Comparison of ENCODE assay signal across 1 cellular context in genomic region chr14:22871200-22871961, GRCh38.
A peak's percentile ranks its signal among the peaks of the same experiment; 100 is the strongest.
TF ChIP-seq lines count a peak whose summit lies in the region.

Gene LRP10, plus strand, starts transcription at chr14:22871740. Its CDS starts 564 bp downstream, at chr14:22872304.

TF ChIP-seq in K562, 482 proteins besides CTCF, POLR2A, EP300 and RAD21 (continued from another document and continues in another):
- TF ChIP-seq, protein P1, sequence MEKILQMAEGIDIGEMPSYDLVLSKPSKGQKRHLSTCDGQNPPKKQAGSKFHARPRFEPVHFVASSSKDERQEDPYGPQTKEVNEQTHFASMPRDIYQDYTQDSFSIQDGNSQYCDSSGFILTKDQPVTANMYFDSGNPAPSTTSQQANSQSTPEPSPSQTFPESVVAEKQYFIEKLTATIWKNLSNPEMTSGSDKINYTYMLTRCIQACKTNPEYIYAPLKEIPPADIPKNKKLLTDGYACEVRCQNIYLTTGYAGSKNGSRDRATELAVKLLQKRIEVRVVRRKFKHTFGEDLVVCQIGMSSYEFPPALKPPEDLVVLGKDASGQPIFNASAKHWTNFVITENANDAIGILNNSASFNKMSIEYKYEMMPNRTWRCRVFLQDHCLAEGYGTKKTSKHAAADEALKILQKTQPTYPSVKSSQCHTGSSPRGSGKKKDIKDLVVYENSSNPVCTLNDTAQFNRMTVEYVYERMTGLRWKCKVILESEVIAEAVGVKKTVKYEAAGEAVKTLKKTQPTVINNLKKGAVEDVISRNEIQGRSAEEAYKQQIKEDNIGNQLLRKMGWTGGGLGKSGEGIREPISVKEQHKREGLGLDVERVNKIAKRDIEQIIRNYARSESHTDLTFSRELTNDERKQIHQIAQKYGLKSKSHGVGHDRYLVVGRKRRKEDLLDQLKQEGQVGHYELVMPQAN (IDR thresholded peaks at IDR 0.05; ENCODE audit: borderline replicate concordance) = peak; percentile 30
- TF ChIP-seq MCM3 (IDR thresholded peaks at IDR 0.05) (no peak), PRDM10 (IDR thresholded peaks at IDR 0.05; ENCODE audit: partially characterized antibody) (peak; percentile 91), ELF1 (tag; IDR thresholded peaks at IDR 0.05) (peak; percentile 58; the same call in 1 of the 2 replicates), ZNF280A (IDR thresholded peaks at IDR 0.05; ENCODE audit: low read depth, partially characterized antibody) (no peak), HMBOX1 (IDR thresholded peaks at IDR 0.05) (0 out of 2 replicates have a peak, but pooled peaks have one; percentile 47), MIER1 (IDR thresholded peaks at IDR 0.05; ENCODE audit: low read depth) (no peak), ATF6 (CRISPR knock-in tag; IDR thresholded peaks at IDR 0.05) (0 out of 2 replicates have a peak, but pooled peaks have one; percentile 26), FOXO4 (CRISPR knock-in tag; IDR thresholded peaks at IDR 0.05) (0 out of 2 replicates have a peak, but pooled peaks have one; percentile 27), RHOXF2B (CRISPR knock-in tag; conservative IDR thresholded peaks at IDR 0.05) (0 out of 2 replicates have a peak, but pooled peaks have one; percentile 10), NFE2 (IDR thresholded peaks at IDR 0.05; ENCODE audit: low read depth) (peak; percentile 2; the same call in 1 of the 2 replicates), CREB3L1 (IDR thresholded peaks at IDR 0.05; ENCODE audit: borderline replicate concordance, low read depth) (no peak), ZNF146 (CRISPR knock-in tag; IDR thresholded peaks at IDR 0.05; ENCODE audit: unreplicated experiment) (no peak), EHMT2 (IDR thresholded peaks at IDR 0.05) (no peak), PBX2 (CRISPR knock-in tag; IDR thresholded peaks at IDR 0.05; ENCODE audit: low read depth) (peak; percentile 92), PBX2 (tag; conservative IDR thresholded peaks at IDR 0.05; ENCODE audit: low read depth) (peak; percentile 96), SNAPC5 (CRISPR knock-in tag; IDR thresholded peaks at IDR 0.05) (no peak), KLF1 (tag; IDR thresholded peaks at IDR 0.05) (peak; percentile 80), COPS2 (conservative IDR thresholded peaks at IDR 0.05) (no peak), ZNF133 (CRISPR knock-in tag; IDR thresholded peaks at IDR 0.05) (no peak), LEF1 (IDR thresholded peaks at IDR 0.05) (peak; percentile 55; the same call in 1 of the 2 replicates), ZNF778 (CRISPR knock-in tag; IDR thresholded peaks at IDR 0.05) (no peak), SRSF9 (IDR thresholded peaks at IDR 0.05; ENCODE audit: borderline replicate concordance, low read depth, low read length) (no peak), NFIC (IDR thresholded peaks at IDR 0.05) (peak; percentile 0), TARDBP (IDR thresholded peaks at IDR 0.05) (0 out of 2 replicates have a peak, but pooled peaks have one; percentile 45), L3MBTL2 (IDR thresholded peaks at IDR 0.05) (peak; percentile 60; the same call in 1 of the 2 replicates), POLR2AphosphoS5 (IDR thresholded peaks at IDR 0.05; ENCODE audit: control insufficient read depth, insufficient read depth, low read depth, low read length) (peak; percentile 88), POLR2B (IDR thresholded peaks at IDR 0.05; ENCODE audit: low read depth, partially characterized antibody) (peak; percentile 89), ETS2 (tag; IDR thresholded peaks at IDR 0.05; ENCODE audit: borderline replicate concordance, poor library complexity, severe bottlenecking) (no peak), CHD1 (IDR thresholded peaks at IDR 0.05; ENCODE audit: low read length) (peak; percentile 36), HNRNPK (IDR thresholded peaks at IDR 0.05; ENCODE audit: low read depth, low read length, poor library complexity, severe bottlenecking) (no peak), ZFX (CRISPR knock-in tag; IDR thresholded peaks at IDR 0.05) (peak; percentile 92), ZNF217 (CRISPR knock-in tag; IDR thresholded peaks at IDR 0.05) (no peak)
- TF ChIP-seq, protein P2, sequence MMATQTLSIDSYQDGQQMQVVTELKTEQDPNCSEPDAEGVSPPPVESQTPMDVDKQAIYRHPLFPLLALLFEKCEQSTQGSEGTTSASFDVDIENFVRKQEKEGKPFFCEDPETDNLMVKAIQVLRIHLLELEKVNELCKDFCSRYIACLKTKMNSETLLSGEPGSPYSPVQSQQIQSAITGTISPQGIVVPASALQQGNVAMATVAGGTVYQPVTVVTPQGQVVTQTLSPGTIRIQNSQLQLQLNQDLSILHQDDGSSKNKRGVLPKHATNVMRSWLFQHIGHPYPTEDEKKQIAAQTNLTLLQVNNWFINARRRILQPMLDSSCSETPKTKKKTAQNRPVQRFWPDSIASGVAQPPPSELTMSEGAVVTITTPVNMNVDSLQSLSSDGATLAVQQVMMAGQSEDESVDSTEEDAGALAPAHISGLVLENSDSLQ (IDR thresholded peaks at IDR 0.05) = peak; percentile 99
- TF ChIP-seq, protein P3, sequence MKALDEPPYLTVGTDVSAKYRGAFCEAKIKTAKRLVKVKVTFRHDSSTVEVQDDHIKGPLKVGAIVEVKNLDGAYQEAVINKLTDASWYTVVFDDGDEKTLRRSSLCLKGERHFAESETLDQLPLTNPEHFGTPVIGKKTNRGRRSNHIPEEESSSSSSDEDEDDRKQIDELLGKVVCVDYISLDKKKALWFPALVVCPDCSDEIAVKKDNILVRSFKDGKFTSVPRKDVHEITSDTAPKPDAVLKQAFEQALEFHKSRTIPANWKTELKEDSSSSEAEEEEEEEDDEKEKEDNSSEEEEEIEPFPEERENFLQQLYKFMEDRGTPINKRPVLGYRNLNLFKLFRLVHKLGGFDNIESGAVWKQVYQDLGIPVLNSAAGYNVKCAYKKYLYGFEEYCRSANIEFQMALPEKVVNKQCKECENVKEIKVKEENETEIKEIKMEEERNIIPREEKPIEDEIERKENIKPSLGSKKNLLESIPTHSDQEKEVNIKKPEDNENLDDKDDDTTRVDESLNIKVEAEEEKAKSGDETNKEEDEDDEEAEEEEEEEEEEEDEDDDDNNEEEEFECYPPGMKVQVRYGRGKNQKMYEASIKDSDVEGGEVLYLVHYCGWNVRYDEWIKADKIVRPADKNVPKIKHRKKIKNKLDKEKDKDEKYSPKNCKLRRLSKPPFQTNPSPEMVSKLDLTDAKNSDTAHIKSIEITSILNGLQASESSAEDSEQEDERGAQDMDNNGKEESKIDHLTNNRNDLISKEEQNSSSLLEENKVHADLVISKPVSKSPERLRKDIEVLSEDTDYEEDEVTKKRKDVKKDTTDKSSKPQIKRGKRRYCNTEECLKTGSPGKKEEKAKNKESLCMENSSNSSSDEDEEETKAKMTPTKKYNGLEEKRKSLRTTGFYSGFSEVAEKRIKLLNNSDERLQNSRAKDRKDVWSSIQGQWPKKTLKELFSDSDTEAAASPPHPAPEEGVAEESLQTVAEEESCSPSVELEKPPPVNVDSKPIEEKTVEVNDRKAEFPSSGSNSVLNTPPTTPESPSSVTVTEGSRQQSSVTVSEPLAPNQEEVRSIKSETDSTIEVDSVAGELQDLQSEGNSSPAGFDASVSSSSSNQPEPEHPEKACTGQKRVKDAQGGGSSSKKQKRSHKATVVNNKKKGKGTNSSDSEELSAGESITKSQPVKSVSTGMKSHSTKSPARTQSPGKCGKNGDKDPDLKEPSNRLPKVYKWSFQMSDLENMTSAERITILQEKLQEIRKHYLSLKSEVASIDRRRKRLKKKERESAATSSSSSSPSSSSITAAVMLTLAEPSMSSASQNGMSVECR (CRISPR knock-in tag; IDR thresholded peaks at IDR 0.05) = no peak; the same call in 1 of the 2 replicates
